Comparison of ENCODE assay signal across 9 cellular contexts in genomic region chr12:75481013-75481705, GRCh38. TPM values are rescaled to one million over a fixed set of nuclear protein-coding genes. Genes with fewer than 3 reads are reported as not detected.
DNase-seq lines count a peak whose midpoint lies in the region; ATAC-seq, FAIRE-seq and TF ChIP-seq lines count a peak whose summit lies in the region.
"Had no signal": no experiment of that assay in that cellular context is flagged by ENCODE, and none has a peak within 500 bp of the region (broad histone marks: within the 10 kb centered on the region; RNA-seq: fewer than 3 reads in every experiment).

No MANE protein-coding gene starts in this region.

- no peaks in the 10 kb centered on the region for H3K4me1 ChIP-seq in small intestine (ENCODE audit: control insufficient read depth in 2 of 2, insufficient read depth in 1 of 2, low read depth in 1 of 2, low read length in 1 of 2)

- H3K36me3 Mint-ChIP-seq in activated T-cell treated with anti-CD3 and anti-CD28 coated beads, Interleukin-2, amount 50 U/mL, for 24 hours (ENCODE audit: low read depth): peaks cover 17% of the 10 kb centered on the region

- H3K27ac Mint-ChIP-seq in activated T-cell treated with anti-CD3 and anti-CD28 coated beads, Interleukin-2, amount 50 U/mL, for 24 hours: peak overlapping the region; percentile 97

- peaks cover 95% of the 10 kb centered on the region for H3K4me1 Mint-ChIP-seq in activated T-cell treated with anti-CD3 and anti-CD28 coated beads, Interleukin-2, amount 50 U/mL, for 24 hours (ENCODE audit: low read depth)

- H3K4me3 ChIP-seq in foreskin fibroblast (ENCODE audit: low read depth in 1 of 2, low read length in 2 of 2) (peak overlapping the region; percentile 45 to 71), small intestine (ENCODE audit: low read depth in 1 of 2, low read length in 2 of 2) (peak overlapping the region in 1 of 2 donors; percentile 38)

- no peaks in the 10 kb centered on the region for H3K9me3 Mint-ChIP-seq in activated T-cell treated with anti-CD3 and anti-CD28 coated beads, Interleukin-2, amount 50 U/mL, for 24 hours

- peak; percentile 11 for ATAC-seq in HG03103 (IDR thresholded peaks at IDR 0.05; ENCODE audit: low read depth, unreplicated experiment)
- ATAC-seq in SK-N-SH treated with all-trans-retinoic acid at 6 μM for 48 hours: peak; percentile 11

- no peaks in the 10 kb centered on the region for H3K9me3 ChIP-seq in small intestine (ENCODE audit: control insufficient read depth, low read depth)

- H3K27me3 Mint-ChIP-seq in activated T-cell treated with anti-CD3 and anti-CD28 coated beads, Interleukin-2, amount 50 U/mL, for 24 hours: no peaks in the 10 kb centered on the region

- peak overlapping the region; percentile 27 to 85 for H3K27ac ChIP-seq in small intestine (ENCODE audit: low read depth in 1 of 2, low read length in 1 of 2)

- FAIRE-seq in small intestine (lab: Jason Lieb, UNC) (no peak), HTR-8/SVneo (lab: Jason Lieb, UNC) (no peak)
- FAIRE-seq: G401.6 had no signal

- DNase-seq in activated T-cell treated with anti-CD3 and anti-CD28 coated beads, Interleukin-2, amount 50 U/mL, for 24 hours: no peak
- DNase-seq in activated T-cell treated with anti-CD3 and anti-CD28 coated beads for 4 hours (no peak), foreskin fibroblast (peak; percentile 46 to 60), small intestine (no peak), HTR-8/SVneo (ENCODE audit: insufficient read length, low spot score) (no peak), amniotic stem cell (lab: John Stamatoyannopoulos, UW) (no peak)

- no peak for TF ChIP-seq CTCF in foreskin fibroblast (IDR thresholded peaks at IDR 0.05; ENCODE audit: low read depth, low read length)

- no peaks in the 10 kb centered on the region for H3K36me3 ChIP-seq in small intestine (ENCODE audit: control insufficient read depth in 2 of 2, insufficient read depth in 2 of 2, low read length in 2 of 2)

- 41 to 65% (median 49%) methylated on average over 5 of the region's 5 CpGs for WGBS in small intestine, 3 donors

- H3K27me3 ChIP-seq in small intestine (ENCODE audit: control insufficient read depth in 2 of 2, insufficient read depth in 2 of 2, low read length in 2 of 2): no peaks in the 10 kb centered on the region

- peak overlapping the region; percentile 85 for H3K4me3 Mint-ChIP-seq in activated T-cell treated with anti-CD3 and anti-CD28 coated beads, Interleukin-2, amount 50 U/mL, for 24 hours

TF ChIP-seq in SK-N-SH treated with all-trans-retinoic acid at 6 μM for 48 hours, 23 proteins besides CTCF, POLR2A, EP300 and RAD21:
- TF ChIP-seq CSDC2 (CRISPR knock-in tag; IDR thresholded peaks at IDR 0.05) (no peak), PPARA (CRISPR knock-in tag; IDR thresholded peaks at IDR 0.05; ENCODE audit: borderline replicate concordance) (no peak), RARB (CRISPR knock-in tag; IDR thresholded peaks at IDR 0.05) (no peak), GLIS3 (CRISPR knock-in tag; IDR thresholded peaks at IDR 0.05) (no peak), BACH2 (CRISPR knock-in tag; IDR thresholded peaks at IDR 0.05; ENCODE audit: borderline replicate concordance) (no peak), CREB5 (CRISPR knock-in tag; IDR thresholded peaks at IDR 0.05; ENCODE audit: low read depth) (no peak), OSR1 (CRISPR knock-in tag; IDR thresholded peaks at IDR 0.05) (no peak), ISL1 (CRISPR knock-in tag; IDR thresholded peaks at IDR 0.05) (no peak), ZC3H10 (CRISPR knock-in tag; IDR thresholded peaks at IDR 0.05) (no peak), ZNF565 (CRISPR knock-in tag; conservative IDR thresholded peaks at IDR 0.05; ENCODE audit: low read depth) (no peak), ZNF8 (CRISPR knock-in tag; IDR thresholded peaks at IDR 0.05) (no peak), SNAI2 (CRISPR knock-in tag; IDR thresholded peaks at IDR 0.05) (no peak), ZNF70 (CRISPR knock-in tag; IDR thresholded peaks at IDR 0.05) (no peak)

RNA-seq across cellular contexts. Expression of gene GLIPR1, which starts 0.6 kb away (rescaled TPM):
- polyA plus RNA-seq in small intestine: 1 to 10 TPM; 2.5 to 3.2 (median 2.7) TPM

RNA-seq across cellular contexts. Expression of gene KRR1, which starts 30.2 kb away (rescaled TPM):
- polyA plus RNA-seq in small intestine: 10 to 100 TPM in 2 of 3 donors, 1 to 10 TPM in 1; 10.0 to 21.1 (median 12.3) TPM

Comparison
In these comparisons a context has a peak if more than half of its experiments do, and no peak if none do; other contexts are left out.
1. DNase-seq: peak in foreskin fibroblast (2 of 2); none in activated T-cell treated with anti-CD3 and anti-CD28 coated beads, Interleukin-2, amount 50 U/mL, for 24 hours (single experiment), activated T-cell treated with anti-CD3 and anti-CD28 coated beads for 4 hours (single experiment), small intestine (single experiment), HTR-8/SVneo (single experiment) and amniotic stem cell (single experiment).